In genomic region chr10:121577568-121577967, GRCh38 we compare ENCODE assay signal across 1 cellular context.
TF ChIP-seq lines count a peak whose summit lies in the region.

No MANE protein-coding gene starts in this region.

TF ChIP-seq in H1, 55 proteins besides CTCF, POLR2A, EP300 and RAD21 (continued from another document):
- no peak for TF ChIP-seq ATF3 (IDR thresholded peaks at IDR 0.05; ENCODE audit: insufficient read depth, low read depth, low read length)
- TF ChIP-seq GABPA (IDR thresholded peaks at IDR 0.05; ENCODE audit: borderline replicate concordance, insufficient read depth, low read length): no peak
- no peak for TF ChIP-seq JUND (IDR thresholded peaks at IDR 0.05; ENCODE audit: low read length)
- no peak for TF ChIP-seq CREB1 (IDR thresholded peaks at IDR 0.05)
- no peak for TF ChIP-seq SIN3A (conservative IDR thresholded peaks at IDR 0.05 in 1 of 2, IDR thresholded peaks at IDR 0.05 in 1 of 2; ENCODE audit: low read depth in 1 of 2, low read length in 2 of 2)
- no peak for TF ChIP-seq CHD1 (IDR thresholded peaks at IDR 0.05; ENCODE audit: low read depth, low read length)
- no peak for TF ChIP-seq ASH2L (IDR thresholded peaks at IDR 0.05; ENCODE audit: low read length)
- TF ChIP-seq TEAD4 (IDR thresholded peaks at IDR 0.05; ENCODE audit: low read depth, low read length): no peak
- TF ChIP-seq TAF1 (IDR thresholded peaks at IDR 0.05; ENCODE audit: low read depth, low read length): no peak
- TF ChIP-seq SUZ12 (IDR thresholded peaks at IDR 0.05; ENCODE audit: low read length): no peak
- TF ChIP-seq RXRA (IDR thresholded peaks at IDR 0.05; ENCODE audit: insufficient read depth, low read depth, low read length): no peak
